Comparison of ENCODE assay signal across 8 cellular contexts in genomic region chr22:36065775-36066544, GRCh38. TPM values are rescaled to one million over a fixed set of nuclear protein-coding genes. Genes with fewer than 3 reads are reported as not detected.
DNase-seq lines count a peak whose midpoint lies in the region; ATAC-seq and TF ChIP-seq lines count a peak whose summit lies in the region.

No MANE protein-coding gene starts in this region.

- H3K27ac Mint-ChIP-seq in naive thymus-derived CD4-positive, alpha-beta T cell = peak overlapping the region in 7 of 9 donors; percentile 14 to 89 (median 58)

- no peaks in the 10 kb centered on the region for H3K27me3 ChIP-seq in RWPE2 (ENCODE audit: insufficient read depth, poor library complexity, severe bottlenecking)
- no peaks in the 10 kb centered on the region for H3K27me3 ChIP-seq in naive thymus-derived CD4-positive, alpha-beta T cell (ENCODE audit: control insufficient read depth in 2 of 2, insufficient read depth in 2 of 2, low read length in 2 of 2)

- no peaks in the 10 kb centered on the region for H3K36me3 Mint-ChIP-seq in naive thymus-derived CD4-positive, alpha-beta T cell

- no peaks in the 10 kb centered on the region for H3K9me3 ChIP-seq in RWPE2 (ENCODE audit: severe bottlenecking)
- no peaks in the 10 kb centered on the region for H3K9me3 ChIP-seq in naive thymus-derived CD4-positive, alpha-beta T cell (ENCODE audit: control insufficient read depth in 2 of 3, low read length in 3 of 3)

- TF ChIP-seq CTCF in RWPE2 (IDR thresholded peaks at IDR 0.05; ENCODE audit: poor library complexity, severe bottlenecking) (peak; percentile 99), fibroblast of pulmonary artery (IDR thresholded peaks at IDR 0.05; ENCODE audit: low read length, missing control alignments) (peak; percentile 87)

- H3K4me1 Mint-ChIP-seq in naive thymus-derived CD4-positive, alpha-beta T cell = peaks cover 4 to 10% (median 8%) of the 10 kb centered on the region in 7 donors

- peaks cover 0 to 11% (median 0%) of the 10 kb centered on the region in 5 donors for H3K27me3 Mint-ChIP-seq in naive thymus-derived CD4-positive, alpha-beta T cell

- DNase-seq in DMS53 treated with DMSO at 0.1 percent for 48 hours (lab: John Stamatoyannopoulos, UW; ENCODE audit: unreplicated experiment) (peak; percentile 63), M059J (ENCODE audit: low read depth) (peak; percentile 92), RWPE2 (ENCODE audit: low spot score) (peak; percentile 90), fibroblast of pulmonary artery (ENCODE audit: low read depth) (peak; percentile 95)
- DNase-seq in activated effector memory CD4-positive, alpha-beta T cell treated with Interleukin-2 at 50 U/mL for 16 hours = peak; percentile 41
- DNase-seq in naive thymus-derived CD4-positive, alpha-beta T cell = peak; percentile 35 to 80 (median 56)
- DNase-seq in stimulated activated CD8-positive, alpha-beta memory T cell treated with anti-CD3 and anti-CD28 coated beads, Interleukin-7, amount 100 ng/mL, for 48 hours (ENCODE audit: extremely low read depth in 1 of 2, low read depth in 1 of 2) = peak; percentile 56 to 57

- H3K4me1 ChIP-seq in RWPE2 (ENCODE audit: insufficient read depth, poor library complexity, severe bottlenecking) = no peaks in the 10 kb centered on the region
- H3K4me1 ChIP-seq in naive thymus-derived CD4-positive, alpha-beta T cell (ENCODE audit: control insufficient read depth in 2 of 2, insufficient read depth in 2 of 2, low read length in 2 of 2) = peaks cover 6 to 8% of the 10 kb centered on the region in 2 donors

- no peaks in the 10 kb centered on the region for H3K9me3 Mint-ChIP-seq in naive thymus-derived CD4-positive, alpha-beta T cell

- H3K4me3 ChIP-seq in RWPE2 (ENCODE audit: severe bottlenecking) (peak overlapping the region; percentile 37), fibroblast of pulmonary artery (replicated peaks; ENCODE audit: low read depth, low read length) (peak overlapping the region; percentile 57)
- peak overlapping the region; percentile 72 for H3K4me3 ChIP-seq in naive thymus-derived CD4-positive, alpha-beta T cell (ENCODE audit: low read length)

- H3K27ac ChIP-seq in RWPE2 (ENCODE audit: poor library complexity, severe bottlenecking) = peak overlapping the region; percentile 19
- H3K27ac ChIP-seq in naive thymus-derived CD4-positive, alpha-beta T cell (ENCODE audit: low read depth, low read length) = peak overlapping the region; percentile 21

- peak; percentile 88 for ATAC-seq in RWPE2 (ENCODE audit: low read depth)
- ATAC-seq in naive thymus-derived CD4-positive, alpha-beta T cell = peak; percentile 88
- no peak for ATAC-seq in GM21576 (IDR thresholded peaks at IDR 0.05; ENCODE audit: unreplicated experiment)

- peak overlapping the region; percentile 80 to 92 (median 87) for H3K4me3 Mint-ChIP-seq in naive thymus-derived CD4-positive, alpha-beta T cell

- no peaks in the 10 kb centered on the region for H3K36me3 ChIP-seq in RWPE2 (ENCODE audit: low read depth)
- H3K36me3 ChIP-seq in naive thymus-derived CD4-positive, alpha-beta T cell (ENCODE audit: control insufficient read depth in 2 of 3, insufficient read depth in 3 of 3, low read length in 3 of 3) = no peaks in the 10 kb centered on the region

- CTCF ChIA-PET in naive thymus-derived CD4-positive, alpha-beta T cell (lab: Charles Lee) = interaction anchor here (0.7 to 2.1 kb wide), 19 partner anchors 8 to 420 kb away, joined by 3 to 10 read pairs (median 5); partner anchors contain the start of genes APOL2, APOL6 and RBFOX2

- POLR2A ChIA-PET in naive thymus-derived CD4-positive, alpha-beta T cell (lab: Charles Lee) = no interaction called here

- intact Hi-C loops in naive thymus-derived CD4-positive, alpha-beta T cell (cut with micrococcal nuclease) = loop anchor here (1.0 to 5.0 kb wide), 6 partner anchors 37 to 714 kb away; no protein-coding TSS in a partner anchor

RNA-seq across cellular contexts. Expression of gene RBFOX2, which starts 37.3 kb away (rescaled TPM):
- 59.6 and 78.5 TPM in 2 replicates for total RNA-seq in M059J (2014; rRNA removed; shearing (Covaris generic))
- total RNA-seq in naive thymus-derived CD4-positive, alpha-beta T cell = 1 to 10 TPM in 4 of 5 experiments, under 1 TPM in 1; 0.45 to 1.7 (median 1.2) TPM
- under 1 TPM; 0.39 to 0.87 TPM for polyA plus RNA-seq in naive thymus-derived CD4-positive, alpha-beta T cell

Comparison
In these comparisons a context has a peak if more than half of its experiments do, and no peak if none do; other contexts are left out.
1. DNase-seq: peak in every context shown above with its lines; median percentile 95 in fibroblast of pulmonary artery; 92 in M059J; 90 in RWPE2; 63 in DMS53 treated with DMSO at 0.1 percent for 48 hours; 56 in stimulated activated CD8-positive, alpha-beta memory T cell treated with anti-CD3 and anti-CD28 coated beads, Interleukin-7, amount 100 ng/mL, for 48 hours; 56 in naive thymus-derived CD4-positive, alpha-beta T cell; 41 in activated effector memory CD4-positive, alpha-beta T cell treated with Interleukin-2 at 50 U/mL for 16 hours.
2. RNA of gene RBFOX2, which starts 37.3 kb away (total RNA-seq): 59.6 to 78.5 TPM in M059J; 0.45 to 1.7 TPM in naive thymus-derived CD4-positive, alpha-beta T cell; every median in the first group is over 10 times any median in the second.
3. Peak in every context shown above with its lines, with median percentiles within 50 percentile points of each other: H3K4me3 ChIP-seq.